Comparison of ENCODE assay signal across 25 cellular contexts in the genomic region with DNA sequence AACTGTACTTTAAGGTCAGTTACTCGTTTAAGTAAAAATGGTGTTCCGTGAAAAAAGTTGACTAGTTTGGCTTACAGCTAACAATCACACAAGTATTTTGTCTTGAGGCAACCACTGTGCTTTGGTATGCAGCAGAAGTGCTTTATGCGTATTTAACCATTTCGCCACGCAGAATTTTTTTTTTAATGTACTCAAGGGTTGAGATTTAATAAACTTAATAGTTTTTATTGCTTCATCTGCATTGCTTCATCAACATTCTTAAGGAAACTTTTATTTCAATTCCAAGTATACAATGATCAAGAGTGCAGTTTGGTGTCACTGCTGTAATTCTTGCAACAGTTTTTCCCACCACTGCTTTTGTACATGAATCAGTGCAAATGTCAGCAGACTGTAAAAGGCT.
DNase-seq lines count a peak whose midpoint lies in the region; TF ChIP-seq lines count a peak whose summit lies in the region.
"Had no signal": no experiment of that assay in that cellular context is flagged by ENCODE, and none has a peak within 500 bp of the region (broad histone marks: within the 10 kb centered on the region; RNA-seq: fewer than 3 reads in every experiment).

No MANE protein-coding gene starts in this region.

- no peaks in the 10 kb centered on the region for H3K27me3 Mint-ChIP-seq in osteocyte (ENCODE audit: unreplicated experiment)
- H3K27me3 Mint-ChIP-seq in activated T-cell treated with anti-CD3 and anti-CD28 coated beads, Interleukin-2, amount 50 U/mL, for 24 hours: peaks cover 85% of the 10 kb centered on the region

- H3K27ac Mint-ChIP-seq in osteocyte (ENCODE audit: unreplicated experiment): peak overlapping the region; percentile 43
- no peak overlapping the region for H3K27ac Mint-ChIP-seq in activated T-cell treated with anti-CD3 and anti-CD28 coated beads, Interleukin-2, amount 50 U/mL, for 24 hours
- H3K27ac Mint-ChIP-seq: activated CD4-positive, alpha-beta memory T cell treated with anti-CD3 and anti-CD28 coated beads for 36 hours; activated naive CD8-positive, alpha-beta T cell treated with anti-CD3 and anti-CD28 coated beads for 36 hours; CD4-positive, CD25-positive, alpha-beta regulatory T cell had no signal

- H3K4me3 Mint-ChIP-seq in osteocyte (ENCODE audit: unreplicated experiment): no peak overlapping the region
- no peak overlapping the region for H3K4me3 Mint-ChIP-seq in activated T-cell treated with anti-CD3 and anti-CD28 coated beads, Interleukin-2, amount 50 U/mL, for 24 hours
- H3K4me3 Mint-ChIP-seq: activated CD4-positive, alpha-beta memory T cell treated with anti-CD3 and anti-CD28 coated beads for 36 hours; activated naive CD8-positive, alpha-beta T cell treated with anti-CD3 and anti-CD28 coated beads for 36 hours; CD4-positive, CD25-positive, alpha-beta regulatory T cell; neural crest cell had no signal

- peaks cover 15% of the 10 kb centered on the region for H3K9me3 ChIP-seq in OCI-LY3 (ENCODE audit: insufficient read depth, low read length)
- peaks cover 3% of the 10 kb centered on the region for H3K9me3 ChIP-seq in osteoblast (ENCODE audit: low read depth, low read length)
- H3K9me3 ChIP-seq: MG63, prostate gland had no signal

- peaks cover 19% of the 10 kb centered on the region for H4K20me1 ChIP-seq in OCI-LY3 (ENCODE audit: insufficient read depth, low read length)
- no peaks in the 10 kb centered on the region for H4K20me1 ChIP-seq in osteoblast (ENCODE audit: insufficient read depth, low read length)

- H3K4me3 ChIP-seq in OCI-LY3 (ENCODE audit: low read length) (no peak overlapping the region), fibroblast of pulmonary artery (replicated peaks; ENCODE audit: low read depth, low read length) (no peak overlapping the region), osteoblast (ENCODE audit: insufficient read depth, low read length) (no peak overlapping the region)
- H3K4me3 ChIP-seq: K562, lower lobe of right lung, MG63, PC-9, prostate gland had no signal

- H3K27me3 ChIP-seq in OCI-LY3 (ENCODE audit: low read depth, low read length) (no peaks in the 10 kb centered on the region), osteoblast (ENCODE audit: insufficient read depth, low read length) (no peaks in the 10 kb centered on the region)
- H3K27me3 ChIP-seq: MG63 had no signal

- no peak overlapping the region for H3K9ac ChIP-seq in OCI-LY3 (ENCODE audit: low read length)

- H3K4me2 ChIP-seq in OCI-LY3 (ENCODE audit: low read length) (peak overlapping the region; percentile 35), osteoblast (ENCODE audit: insufficient read depth, low read length) (no peak overlapping the region)
- H3K4me2 ChIP-seq: PC-9 had no signal

- TF ChIP-seq CTCF in AG09319 (IDR thresholded peaks at IDR 0.05; ENCODE audit: low read depth, low read length) (no peak), OCI-LY3 (IDR thresholded peaks at IDR 0.05; ENCODE audit: low read depth, low read length) (no peak), fibroblast of pulmonary artery (IDR thresholded peaks at IDR 0.05; ENCODE audit: low read length, missing control alignments) (no peak), osteocyte (IDR thresholded peaks at IDR 0.05) (no peak), osteoblast (IDR thresholded peaks at IDR 0.05; ENCODE audit: extremely low read depth, low read depth, low read length) (no peak)

- H3K9me3 Mint-ChIP-seq in osteocyte (ENCODE audit: unreplicated experiment): peaks cover 19% of the 10 kb centered on the region
- peaks cover 20% of the 10 kb centered on the region for H3K9me3 Mint-ChIP-seq in activated T-cell treated with anti-CD3 and anti-CD28 coated beads, Interleukin-2, amount 50 U/mL, for 24 hours

- H3K27ac ChIP-seq in OCI-LY3 (ENCODE audit: low read length) (no peak overlapping the region), osteoblast (ENCODE audit: low read depth, low read length) (no peak overlapping the region)
- H3K27ac ChIP-seq: lower lobe of right lung, PC-9, prostate gland had no signal

- H3K36me3 ChIP-seq in OCI-LY3 (replicated peaks; ENCODE audit: low read depth, low read length) (peaks cover 15% of the 10 kb centered on the region), osteoblast (ENCODE audit: insufficient read depth, low read length) (no peaks in the 10 kb centered on the region)
- H3K36me3 ChIP-seq: lower lobe of right lung, MG63, prostate gland had no signal

- peaks cover 78% of the 10 kb centered on the region for H3K79me2 ChIP-seq in OCI-LY3 (ENCODE audit: low read length)
- H3K79me2 ChIP-seq in osteoblast (ENCODE audit: insufficient read depth, low read length): peaks cover 3% of the 10 kb centered on the region

- H3K36me3 Mint-ChIP-seq in osteocyte (ENCODE audit: unreplicated experiment): peaks cover 14% of the 10 kb centered on the region
- H3K36me3 Mint-ChIP-seq in activated T-cell treated with anti-CD3 and anti-CD28 coated beads, Interleukin-2, amount 50 U/mL, for 24 hours (ENCODE audit: low read depth): peaks cover 5% of the 10 kb centered on the region

- peak; percentile 11 for DNase-seq in AG09319 (ENCODE audit: extremely low read depth, low read depth)
- peak; percentile 51 for DNase-seq in fibroblast of pulmonary artery (ENCODE audit: low read depth)
- no peak for DNase-seq in osteocyte (ENCODE audit: extremely low spot score, unreplicated experiment)
- no peak for DNase-seq in activated T-cell treated with anti-CD3 and anti-CD28 coated beads, Interleukin-2, amount 50 U/mL, for 24 hours
- DNase-seq in osteoblast (ENCODE audit: insufficient read length, low spot score, missing footprints): no peak
- no peak for DNase-seq in NCI-H2196 treated with DMSO at 0.1 percent for 48 hours (lab: John Stamatoyannopoulos, UW; ENCODE audit: unreplicated experiment)
- DNase-seq in MV-4-11 (lab: John Stamatoyannopoulos, UW): no peak
- DNase-seq: activated CD4-positive, alpha-beta memory T cell treated with anti-CD3 and anti-CD28 coated beads for 36 hours; activated CD8-positive, alpha-beta memory T cell treated with anti-CD3 and anti-CD28 coated beads, Interleukin-2, amount 50 U/mL, for 48 hours; activated naive CD8-positive, alpha-beta T cell treated with anti-CD3 and anti-CD28 coated beads for 36 hours; CD4-positive, CD25-positive, alpha-beta regulatory T cell; DMS 273 treated with DMSO at 0.1 percent for 48 hours; lower lobe of right lung; MG63; NCI-H1417 treated with DMSO at 0.1 percent for 48 hours; NCI-H2081 treated with DMSO at 0.1 percent for 48 hours; SHP77; small intestine; stimulated activated CD4-positive, alpha-beta T cell treated with anti-CD3 and anti-CD28 coated beads, Interleukin-1b, Interleukin-23, amount 100 ng/mL, for 48 hours; substantia nigra had no signal

- H3K4me1 ChIP-seq in OCI-LY3 (ENCODE audit: low read length) (peaks cover 15% of the 10 kb centered on the region), osteoblast (ENCODE audit: insufficient read depth, low read length) (peaks cover 25% of the 10 kb centered on the region)

- peaks cover 43% of the 10 kb centered on the region for H3K4me1 Mint-ChIP-seq in osteocyte (ENCODE audit: unreplicated experiment)
- peaks cover 4% of the 10 kb centered on the region for H3K4me1 Mint-ChIP-seq in activated T-cell treated with anti-CD3 and anti-CD28 coated beads, Interleukin-2, amount 50 U/mL, for 24 hours (ENCODE audit: low read depth)
- H3K4me1 Mint-ChIP-seq: activated naive CD8-positive, alpha-beta T cell treated with anti-CD3 and anti-CD28 coated beads for 36 hours had no signal

- H2AFZ ChIP-seq in OCI-LY3 (ENCODE audit: low read depth, low read length) (no peak overlapping the region), osteoblast (ENCODE audit: low read length) (no peak overlapping the region)
- H2AFZ ChIP-seq: PC-9 had no signal

Comparison
In these comparisons a context has a peak if more than half of its experiments do, and no peak if none do; other contexts are left out.
1. DNase-seq: peak in AG09319 (single experiment) and fibroblast of pulmonary artery (single experiment); none in osteocyte (single experiment), activated T-cell treated with anti-CD3 and anti-CD28 coated beads, Interleukin-2, amount 50 U/mL, for 24 hours (single experiment), osteoblast (single experiment), NCI-H2196 treated with DMSO at 0.1 percent for 48 hours (single experiment) and MV-4-11 (single experiment).